Comparison of ENCODE assay signal across 15 cellular contexts in the genomic region with DNA sequence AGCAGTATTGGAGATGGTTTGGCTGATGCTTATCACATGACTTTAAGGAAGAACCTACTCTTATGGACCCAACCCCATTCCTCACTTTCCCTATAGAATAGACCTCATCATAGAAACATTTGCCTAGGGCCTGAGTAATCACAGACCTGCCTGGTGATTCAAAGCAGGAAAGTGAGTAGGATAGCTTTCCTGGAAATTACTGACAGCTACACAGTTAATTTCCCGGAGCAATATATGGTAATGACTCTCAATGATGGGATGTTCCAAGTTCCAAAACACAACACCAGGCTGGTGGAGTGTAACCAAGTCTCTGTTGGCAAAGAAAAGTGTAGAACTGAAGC.
DNase-seq lines count a peak whose midpoint lies in the region; ATAC-seq lines count a peak whose summit lies in the region.
"Had no signal": no experiment of that assay in that cellular context is flagged by ENCODE, and none has a peak within 500 bp of the region (broad histone marks: within the 10 kb centered on the region; RNA-seq: fewer than 3 reads in every experiment).

No MANE protein-coding gene starts in this region.

- H3K9me3 ChIP-seq in MG63: no peaks in the 10 kb centered on the region
- H3K9me3 ChIP-seq: BE2C, thoracic aorta had no signal

- H3K4me3 ChIP-seq in MG63: no peak overlapping the region
- no peak overlapping the region for H3K4me3 ChIP-seq in mesendoderm (ENCODE audit: low read length)
- H3K4me3 ChIP-seq: thoracic aorta had no signal

- no peak overlapping the region for H3K9ac ChIP-seq in mesendoderm (ENCODE audit: low read length)

- no peak overlapping the region for H4K5ac ChIP-seq in mesendoderm (ENCODE audit: low read length)

- no peak overlapping the region for H2BK120ac ChIP-seq in mesendoderm (ENCODE audit: low read depth, low read length)

- no CpG with 5 or more reads among the region's 1 CpG for WGBS in mesendoderm (ENCODE audit: extremely low coverage, insufficient coverage, low lambda C conversion rate)

- DNase-seq in EH (ENCODE audit: low read depth) (peak; percentile 61), MG63 (peak; percentile 18), dermis blood vessel endothelial cell (peak; percentile 72), mesendoderm (peak; percentile 27), NOMO-1 treated with DMSO at 0.1 percent for 48 hours (lab: John Stamatoyannopoulos, UW; ENCODE audit: unreplicated experiment) (no peak), middle frontal gyrus (ENCODE audit: extremely low spot score, low spot score) (no peak)
- DNase-seq: activated CD4-positive, alpha-beta T cell treated with anti-CD3 and anti-CD28 coated beads for 1 hour; amniotic stem cell; BE2C; kidney glomerular epithelial cell; NCI-H1417 treated with DMSO at 0.1 percent for 48 hours had no signal

- H3K56ac ChIP-seq in mesendoderm (ENCODE audit: low read length): no peak overlapping the region

- no peak overlapping the region for H2BK15ac ChIP-seq in mesendoderm (replicated peaks; ENCODE audit: low read depth)

- H3K36me3 ChIP-seq in MG63 (no peaks in the 10 kb centered on the region), mesendoderm (ENCODE audit: control insufficient read depth, insufficient read depth, low read length) (no peaks in the 10 kb centered on the region)
- H3K36me3 ChIP-seq: BE2C, thoracic aorta had no signal

- no peak overlapping the region for H3K27ac ChIP-seq in mesendoderm (ENCODE audit: low read depth, low read length)
- H3K27ac ChIP-seq: thoracic aorta had no signal

- no peak overlapping the region for H2AK5ac ChIP-seq in mesendoderm (ENCODE audit: low read length)

- no peaks in the 10 kb centered on the region for H3K27me3 ChIP-seq in MG63
- H3K27me3 ChIP-seq in mesendoderm (ENCODE audit: insufficient read depth, low read length, poor library complexity): no peaks in the 10 kb centered on the region

- ATAC-seq in GM18861 (IDR thresholded peaks at IDR 0.05; ENCODE audit: unreplicated experiment) (no peak), HG02588 (IDR thresholded peaks at IDR 0.05; ENCODE audit: unreplicated experiment) (no peak)
- ATAC-seq: Panc1 had no signal

- H3K4me1 ChIP-seq in mesendoderm (ENCODE audit: control insufficient read depth, low read depth, low read length): peaks cover 5% of the 10 kb centered on the region

- H3K4ac ChIP-seq in mesendoderm (ENCODE audit: low read depth, low read length): no peak overlapping the region

- no peaks in the 10 kb centered on the region for H3K79me1 ChIP-seq in mesendoderm (ENCODE audit: low read length)

- no peak overlapping the region for H3K18ac ChIP-seq in mesendoderm (ENCODE audit: low read length)

- H2BK5ac ChIP-seq in mesendoderm (ENCODE audit: low read length): no peak overlapping the region

- no peak overlapping the region for H3K23ac ChIP-seq in mesendoderm (ENCODE audit: low read length)

- H3K79me2 ChIP-seq in mesendoderm (ENCODE audit: control insufficient read depth, insufficient read depth, low read length): no peaks in the 10 kb centered on the region

- no peak overlapping the region for H3K4me2 ChIP-seq in mesendoderm (ENCODE audit: low read length)

- no peak overlapping the region for H4K8ac ChIP-seq in mesendoderm (ENCODE audit: low read depth, low read length)

Comparison
In these comparisons a context has a peak if more than half of its experiments do, and no peak if none do; other contexts are left out.
1. DNase-seq: peak in EH (single experiment), MG63 (single experiment), dermis blood vessel endothelial cell (single experiment) and mesendoderm (single experiment); none in NOMO-1 treated with DMSO at 0.1 percent for 48 hours (single experiment) and middle frontal gyrus (single experiment).